In the genomic region with DNA sequence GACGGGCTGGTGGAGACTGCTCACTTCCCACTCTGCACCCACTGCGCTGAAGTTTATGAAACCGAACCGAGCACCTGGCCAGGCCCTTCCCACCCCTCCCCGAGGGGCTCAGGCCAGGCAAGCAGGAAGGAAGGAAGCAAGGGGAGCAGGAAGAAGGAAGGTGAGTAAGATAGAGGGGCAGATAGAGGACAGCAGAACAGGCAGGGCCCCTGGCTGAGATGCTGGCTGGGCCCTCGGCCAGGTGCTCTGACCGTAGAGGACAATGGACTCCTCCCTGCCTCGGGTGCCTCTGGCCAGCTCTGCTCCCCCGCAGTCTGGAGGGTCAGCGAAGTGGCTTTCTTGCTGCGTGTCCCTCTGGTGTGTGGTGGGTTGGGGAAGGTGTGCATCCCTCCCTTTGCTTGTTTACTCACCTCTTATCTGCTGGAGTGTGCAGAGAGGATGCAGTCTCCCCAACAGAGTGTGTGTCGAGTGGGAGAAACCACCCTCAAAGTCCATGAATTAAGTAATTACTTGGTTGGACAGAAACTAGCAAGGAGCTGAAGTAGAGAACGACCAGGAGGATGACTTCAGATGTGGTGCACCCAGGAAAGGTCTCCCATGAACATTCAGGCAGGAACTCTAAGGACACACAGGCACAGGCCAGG, we compare ENCODE assay signal across 14 cellular contexts.
DNase-seq lines count a peak whose midpoint lies in the region; ATAC-seq and TF ChIP-seq lines count a peak whose summit lies in the region.
"Had no signal": no experiment of that assay in that cellular context is flagged by ENCODE, and none has a peak within 500 bp of the region (broad histone marks: within the 10 kb centered on the region; RNA-seq: fewer than 3 reads in every experiment).

No MANE protein-coding gene starts in this region.

- H2BK15ac ChIP-seq in neuronal stem cell (ENCODE audit: low read length), result no peak overlapping the region

- H2BK120ac ChIP-seq in neuronal stem cell (ENCODE audit: low read depth, low read length), result no peak overlapping the region

- no peak overlapping the region for H3K4ac ChIP-seq in neuronal stem cell (ENCODE audit: low read length)

- no peak overlapping the region for H3K9ac ChIP-seq in neuronal stem cell (ENCODE audit: low read depth, low read length, poor library complexity)

- no peaks in the 10 kb centered on the region for H3K4me1 ChIP-seq in neuronal stem cell (ENCODE audit: control insufficient read depth in 2 of 2, insufficient read depth in 1 of 2, low read depth in 1 of 2, low read length in 2 of 2)

- H3K27me3 ChIP-seq in neuronal stem cell (ENCODE audit: control insufficient read depth in 3 of 3, insufficient read depth in 3 of 3, low read depth in 1 of 3, low read length in 3 of 3), result peaks cover 0 to 29% (median 0%) of the 10 kb centered on the region in 3 experiments

- TF ChIP-seq CTCF in coronary artery (IDR thresholded peaks at IDR 0.05), result no peak

- H3K14ac ChIP-seq in neuronal stem cell (ENCODE audit: low read length), result peak overlapping the region; percentile 58

- intact Hi-C loops in Right ventricle myocardium superior (cut with DNase I), result no loop called here
- intact Hi-C loops in left ventricle myocardium superior (cut with micrococcal nuclease), result no loop called here

- no peaks in the 10 kb centered on the region for H3K79me1 ChIP-seq in neuronal stem cell (ENCODE audit: low read depth, low read length)

- H3K4me3 ChIP-seq in coronary artery, result no peak overlapping the region
- no peak overlapping the region for H3K4me3 ChIP-seq in neuronal stem cell (ENCODE audit: low read length in 2 of 2)
- H3K4me3 ChIP-seq: K562 had no signal

- H3K18ac ChIP-seq in neuronal stem cell (ENCODE audit: low read length), result peak overlapping the region; percentile 52

- peak overlapping the region; percentile 79 for H2BK5ac ChIP-seq in neuronal stem cell (ENCODE audit: low read length)

- WGBS in neuronal stem cell (ENCODE audit: extremely low coverage in 2 of 2, insufficient read length in 2 of 2, insufficient replicate concordance in 1 of 2), 2 donors, result no CpG with 5 or more reads among the region's 13 CpGs

- no peak for ATAC-seq in Right ventricle myocardium superior (ENCODE audit: poor library complexity)
- ATAC-seq in left ventricle myocardium superior, result no peak
- ATAC-seq: K562 had no signal

- no peak overlapping the region for H4K91ac ChIP-seq in neuronal stem cell (ENCODE audit: low read depth, low read length, poor library complexity)

- no peak overlapping the region for H4K8ac ChIP-seq in neuronal stem cell (ENCODE audit: low read depth, low read length)

- H2AK5ac ChIP-seq in neuronal stem cell (ENCODE audit: low read depth, low read length), result peak overlapping the region; percentile 34

- no peak overlapping the region for H2AFZ ChIP-seq in neuronal stem cell (ENCODE audit: low read length)

- peak overlapping the region; percentile 76 for H3K23ac ChIP-seq in neuronal stem cell (ENCODE audit: low read depth, low read length, poor library complexity)

- DNase-seq in Right ventricle myocardium superior, result peak; percentile 27
- no peak for DNase-seq in left ventricle myocardium superior
- DNase-seq in coronary artery (ENCODE audit: low spot score), result peak; percentile 22
- DNase-seq in neuronal stem cell (ENCODE audit: low spot score), result no peak
- no peak for DNase-seq in stimulated activated CD4-positive, alpha-beta T cell treated with anti-CD3 and anti-CD28 coated beads, Interleukin-1b, Interleukin-23, amount 100 ng/mL, for 48 hours
- DNase-seq in activated CD4-positive, alpha-beta T cell treated with anti-CD3 and anti-CD28 coated beads for 1 hour, result no peak
- no peak for DNase-seq in RKO (ENCODE audit: low spot score)
- DNase-seq: DMS 273 treated with DMSO at 0.1 percent for 48 hours, EL, NCI-H1436, NCI-H2029 treated with DMSO at 0.1 percent for 48 hours, NCI-H2227 treated with DMSO at 0.1 percent for 48 hours, NCI-H526 treated with DMSO at 0.1 percent for 48 hours had no signal

- no peak overlapping the region for H2BK12ac ChIP-seq in neuronal stem cell (ENCODE audit: low read length)

- no peaks in the 10 kb centered on the region for H3K9me3 ChIP-seq in neuronal stem cell (replicated peaks in 1 of 2; ENCODE audit: control insufficient read depth in 2 of 2, insufficient read depth in 1 of 2, low read depth in 1 of 2, low read length in 2 of 2)

- no peak overlapping the region for H3K27ac ChIP-seq in coronary artery
- no peak overlapping the region for H3K27ac ChIP-seq in neuronal stem cell (replicated peaks; ENCODE audit: low read length)

- no peaks in the 10 kb centered on the region for H3K36me3 ChIP-seq in neuronal stem cell (replicated peaks in 1 of 2; ENCODE audit: control insufficient read depth in 2 of 2, insufficient read depth in 2 of 2, low read length in 2 of 2)

- no peak overlapping the region for H3K4me2 ChIP-seq in neuronal stem cell (ENCODE audit: insufficient read depth, low read length, poor library complexity, severe bottlenecking)

Comparison
In these comparisons a context has a peak if more than half of its experiments do, and no peak if none do; other contexts are left out.
1. DNase-seq: peak in Right ventricle myocardium superior (single experiment) and coronary artery (single experiment); none in left ventricle myocardium superior (single experiment), neuronal stem cell (single experiment), stimulated activated CD4-positive, alpha-beta T cell treated with anti-CD3 and anti-CD28 coated beads, Interleukin-1b, Interleukin-23, amount 100 ng/mL, for 48 hours (single experiment), activated CD4-positive, alpha-beta T cell treated with anti-CD3 and anti-CD28 coated beads for 1 hour (single experiment) and RKO (single experiment).